1 cellular context compared by ENCODE assay signal in genomic region chr19:17938092-17938845, GRCh38.
TF ChIP-seq lines count a peak whose summit lies in the region.

No MANE protein-coding gene starts in this region.

TF ChIP-seq in HepG2, 621 proteins besides CTCF, POLR2A, EP300 and RAD21 (continues in another document):
- TF ChIP-seq GATAD1 (CRISPR knock-in tag; IDR thresholded peaks at IDR 0.05), result 0 out of 2 replicates have a peak, but pooled peaks have one; percentile 14
- peak; percentile 72; the same call in 1 of the 2 replicates for TF ChIP-seq ZNF580 (CRISPR knock-in tag; IDR thresholded peaks at IDR 0.05; ENCODE audit: borderline replicate concordance, low read depth)
- TF ChIP-seq IRF9 (CRISPR knock-in tag; IDR thresholded peaks at IDR 0.05; ENCODE audit: borderline replicate concordance), result no peak
- TF ChIP-seq HOXA7 (CRISPR knock-in tag; IDR thresholded peaks at IDR 0.05), result no peak
- TF ChIP-seq CBFB (CRISPR knock-in tag; IDR thresholded peaks at IDR 0.05), result peak; percentile 62; the same call in 1 of the 2 replicates
- TF ChIP-seq ZNF337 (CRISPR knock-in tag; IDR thresholded peaks at IDR 0.05; ENCODE audit: borderline replicate concordance, low read depth), result no peak
- TF ChIP-seq STAG1 (CRISPR knock-in tag; IDR thresholded peaks at IDR 0.05), result peak; percentile 94
- TF ChIP-seq SAP130 (CRISPR knock-in tag; IDR thresholded peaks at IDR 0.05; ENCODE audit: low read depth), result no peak
- no peak for TF ChIP-seq SMAD9 (CRISPR knock-in tag; IDR thresholded peaks at IDR 0.05)
- TF ChIP-seq RFX3 (CRISPR knock-in tag; IDR thresholded peaks at IDR 0.05), result no peak
- TF ChIP-seq ZNF121 (CRISPR knock-in tag; IDR thresholded peaks at IDR 0.05), result peak; percentile 95
- 0 out of 2 replicates have a peak, but pooled peaks have one; percentile 40 for TF ChIP-seq KDM2A (CRISPR knock-in tag; IDR thresholded peaks at IDR 0.05; ENCODE audit: borderline replicate concordance, low read depth)
- TF ChIP-seq ZNF124 (CRISPR knock-in tag; IDR thresholded peaks at IDR 0.05), result no peak
- TF ChIP-seq DMAP1 (CRISPR knock-in tag; IDR thresholded peaks at IDR 0.05), result no peak
- peak; percentile 16 for TF ChIP-seq YY1 (IDR thresholded peaks at IDR 0.05; ENCODE audit: insufficient read depth, insufficient replicate concordance, low read depth, low read length)
- TF ChIP-seq PHF20 (CRISPR knock-in tag; IDR thresholded peaks at IDR 0.05), result no peak
- 0 out of 2 replicates have a peak, but pooled peaks have one; percentile 13 for TF ChIP-seq ZNF574 (CRISPR knock-in tag; IDR thresholded peaks at IDR 0.05)
- no peak for TF ChIP-seq SOX6 (IDR thresholded peaks at IDR 0.05)
- peak; percentile 17; the same call in 1 of the 2 replicates for TF ChIP-seq SOX6 (CRISPR knock-in tag; IDR thresholded peaks at IDR 0.05)
- no peak for TF ChIP-seq ZUFSP (CRISPR knock-in tag; IDR thresholded peaks at IDR 0.05; ENCODE audit: borderline replicate concordance)
- TF ChIP-seq THAP11 (CRISPR knock-in tag; IDR thresholded peaks at IDR 0.05), result 0 out of 2 replicates have a peak, but pooled peaks have one; percentile 10
- 0 out of 2 replicates have a peak, but pooled peaks have one; percentile 24 for TF ChIP-seq DRAP1 (CRISPR knock-in tag; IDR thresholded peaks at IDR 0.05)
- TF ChIP-seq BHLHE40 (IDR thresholded peaks at IDR 0.05; ENCODE audit: low read length), result no peak
- TF ChIP-seq MXD1 (CRISPR knock-in tag; IDR thresholded peaks at IDR 0.05), result 0 out of 2 replicates have a peak, but pooled peaks have one; percentile 27
- TF ChIP-seq REL (CRISPR knock-in tag; conservative IDR thresholded peaks at IDR 0.05), result no peak
- TF ChIP-seq ZNF350 (CRISPR knock-in tag; IDR thresholded peaks at IDR 0.05; ENCODE audit: borderline replicate concordance, low read depth), result 0 out of 2 replicates have a peak, but pooled peaks have one; percentile 35
- TF ChIP-seq PHF5A (CRISPR knock-in tag; IDR thresholded peaks at IDR 0.05; ENCODE audit: low read depth, unreplicated experiment), result no peak
- TF ChIP-seq HDAC1 (CRISPR knock-in tag; IDR thresholded peaks at IDR 0.05), result peak; percentile 19; the same call in 1 of the 2 replicates
- peak; percentile 27; the same call in 1 of the 2 replicates for TF ChIP-seq RXRB (CRISPR knock-in tag; IDR thresholded peaks at IDR 0.05; ENCODE audit: borderline replicate concordance)
- no peak for TF ChIP-seq ZNF747 (CRISPR knock-in tag; IDR thresholded peaks at IDR 0.05; ENCODE audit: borderline replicate concordance)
- no peak for TF ChIP-seq SSRP1 (CRISPR knock-in tag; IDR thresholded peaks at IDR 0.05)
- peak; percentile 23; the same call in 1 of the 2 replicates for TF ChIP-seq PATZ1 (CRISPR knock-in tag; IDR thresholded peaks at IDR 0.05)
- TF ChIP-seq HNF1B (CRISPR knock-in tag; IDR thresholded peaks at IDR 0.05), result peak; percentile 35; the same call in 1 of the 2 replicates
- no peak for TF ChIP-seq ZBTB49 (CRISPR knock-in tag; IDR thresholded peaks at IDR 0.05; ENCODE audit: borderline replicate concordance)
- TF ChIP-seq YEATS2 (CRISPR knock-in tag; IDR thresholded peaks at IDR 0.05; ENCODE audit: borderline replicate concordance), result no peak
- TF ChIP-seq SMC3 (IDR thresholded peaks at IDR 0.05; ENCODE audit: low read length), result peak; percentile 80
- no peak for TF ChIP-seq REPIN1 (CRISPR knock-in tag; IDR thresholded peaks at IDR 0.05; ENCODE audit: borderline replicate concordance, low read depth)
- no peak for TF ChIP-seq SP1 (IDR thresholded peaks at IDR 0.05)
- TF ChIP-seq SP1 (CRISPR knock-in tag; IDR thresholded peaks at IDR 0.05), result peak; percentile 32; the same call in 1 of the 2 replicates
- TF ChIP-seq TCF12 (IDR thresholded peaks at IDR 0.05), result no peak
- no peak for TF ChIP-seq TCF12 (CRISPR knock-in tag; IDR thresholded peaks at IDR 0.05)
- TF ChIP-seq MIXL1 (CRISPR knock-in tag; IDR thresholded peaks at IDR 0.05), result no peak
- TF ChIP-seq PLSCR1 (CRISPR knock-in tag; IDR thresholded peaks at IDR 0.05; ENCODE audit: borderline replicate concordance), result no peak
- no peak for TF ChIP-seq DR1 (CRISPR knock-in tag; IDR thresholded peaks at IDR 0.05)
- no peak for TF ChIP-seq RERE (CRISPR knock-in tag; IDR thresholded peaks at IDR 0.05; ENCODE audit: low read depth)
